ENCODE assay signal across 15 cellular contexts in genomic region chr3:132318451-132318850, GRCh38. TPM values are rescaled to one million over a fixed set of nuclear protein-coding genes. Genes with fewer than 3 reads are reported as not detected.
DNase-seq lines count a peak whose midpoint lies in the region; ATAC-seq and TF ChIP-seq lines count a peak whose summit lies in the region.
"Had no signal": no experiment of that assay in that cellular context is flagged by ENCODE, and none has a peak within 500 bp of the region (broad histone marks: within the 10 kb centered on the region; RNA-seq: fewer than 3 reads in every experiment).

No MANE protein-coding gene starts in this region.

- H3K36me3 ChIP-seq in RWPE2 (ENCODE audit: low read depth) = no peaks in the 10 kb centered on the region
- H3K36me3 ChIP-seq in smooth muscle cell (ENCODE audit: low read depth) = no peaks in the 10 kb centered on the region
- H3K36me3 ChIP-seq in SK-N-SH (replicated peaks in 1 of 2; ENCODE audit: control insufficient read depth in 1 of 2, insufficient read depth in 2 of 2, low read length in 1 of 2) = no peaks in the 10 kb centered on the region

- H2AFZ ChIP-seq in smooth muscle cell (ENCODE audit: low read depth) (peak overlapping the region; percentile 49), SK-N-SH (ENCODE audit: low read depth) (no peak overlapping the region)

- H3K27me3 ChIP-seq in RWPE2 (ENCODE audit: insufficient read depth, poor library complexity, severe bottlenecking) (no peaks in the 10 kb centered on the region), smooth muscle cell (ENCODE audit: low read depth) (no peaks in the 10 kb centered on the region), SK-N-SH (ENCODE audit: insufficient read depth) (no peaks in the 10 kb centered on the region; the same call in 1 of the 2 replicates)
- H3K27me3 ChIP-seq: testis had no signal

- no peak for TF ChIP-seq RAD21 in SK-N-SH (IDR thresholded peaks at IDR 0.05; ENCODE audit: low read length)

- H4K20me1 ChIP-seq in smooth muscle cell (ENCODE audit: low read depth) (no peaks in the 10 kb centered on the region), SK-N-SH (ENCODE audit: insufficient read depth) (no peaks in the 10 kb centered on the region)

- H3K4me1 ChIP-seq in RWPE2 (ENCODE audit: insufficient read depth, poor library complexity, severe bottlenecking) = peaks cover 20% of the 10 kb centered on the region
- H3K4me1 ChIP-seq in smooth muscle cell (ENCODE audit: low read depth) = peaks cover 19% of the 10 kb centered on the region
- peaks cover 3 to 4% of the 10 kb centered on the region in 2 experiments; a peak in 3 of 4 replicates for H3K4me1 ChIP-seq in SK-N-SH (ENCODE audit: control insufficient read depth in 1 of 2, insufficient read depth in 2 of 2, low read depth in 1 of 2, low read length in 1 of 2)

- DNase-seq in NCI-H1105 treated with DMSO at 0.1 percent for 48 hours (lab: John Stamatoyannopoulos, UW) = peak; percentile 48
- no peak for DNase-seq in NCI-H1105 (lab: John Stamatoyannopoulos, UW)
- DNase-seq in RWPE2 (ENCODE audit: low spot score) = no peak
- DNase-seq in fibroblast of pulmonary artery (ENCODE audit: low read depth) = peak; percentile 14
- no peak for DNase-seq in smooth muscle cell (lab: John Stamatoyannopoulos, UW; ENCODE audit: unreplicated experiment)
- no peak for DNase-seq in HK-2 (ENCODE audit: unreplicated experiment)
- no peak for DNase-seq in SK-N-SH
- DNase-seq: activated naive CD4-positive, alpha-beta T cell treated with anti-CD3 and anti-CD28 coated beads, Interleukin-2, amount 10 ng/mL, durations not matched to agents 7 days and 5 days; cortex of kidney; midbrain; NCI-H1436; right cardiac atrium; T-helper 2 cell; testis had no signal

- POLR2A ChIA-PET in SK-N-SH (lab: Yijun Ruan, JAX) = no interaction called here

- no peaks in the 10 kb centered on the region for H3K79me2 ChIP-seq in smooth muscle cell (ENCODE audit: low read depth)
- no peaks in the 10 kb centered on the region for H3K79me2 ChIP-seq in SK-N-SH (ENCODE audit: insufficient read depth)

- TF ChIP-seq CTCF in RWPE2 (IDR thresholded peaks at IDR 0.05; ENCODE audit: poor library complexity, severe bottlenecking) (no peak), fibroblast of pulmonary artery (IDR thresholded peaks at IDR 0.05; ENCODE audit: low read length, missing control alignments) (no peak), smooth muscle cell (IDR thresholded peaks at IDR 0.05; ENCODE audit: borderline replicate concordance, insufficient read depth, poor library complexity, severe bottlenecking) (no peak), SK-N-SH (IDR thresholded peaks at IDR 0.05) (no peak)

- WGBS in smooth muscle cell (ENCODE audit: low lambda C conversion rate) = 21% methylated on average over 1 of the region's 1 CpG
- 62% methylated on average over 1 of the region's 1 CpG for WGBS in SK-N-SH (ENCODE audit: low lambda C conversion rate)

- H3K4me3 ChIP-seq in RWPE2 (ENCODE audit: severe bottlenecking) = no peak overlapping the region
- H3K4me3 ChIP-seq in fibroblast of pulmonary artery (replicated peaks; ENCODE audit: low read depth, low read length) = no peak overlapping the region
- peak overlapping the region; percentile 38 for H3K4me3 ChIP-seq in smooth muscle cell
- H3K4me3 ChIP-seq in SK-N-SH (ENCODE audit: low read depth in 2 of 2, low read length in 1 of 2) = no peak overlapping the region
- H3K4me3 ChIP-seq: testis had no signal

- CTCF ChIA-PET in SK-N-SH (lab: Yijun Ruan, JAX) = interaction anchor here (0.8 to 3.7 kb wide), 5 partner anchors 10 to 62 kb away, joined by 3 to 26 read pairs (median 4); no protein-coding TSS in a partner anchor

- no peak for TF ChIP-seq EP300 in SK-N-SH (IDR thresholded peaks at IDR 0.05; ENCODE audit: borderline replicate concordance in 1 of 2, low read depth in 1 of 2, low read length in 1 of 2)

- H3K27ac ChIP-seq in RWPE2 (ENCODE audit: poor library complexity, severe bottlenecking) (peak overlapping the region; percentile 79), smooth muscle cell (ENCODE audit: low read depth) (peak overlapping the region; percentile 86), SK-N-SH (ENCODE audit: low read depth in 2 of 2, low read length in 1 of 2) (no peak overlapping the region)

- H3K9me3 ChIP-seq in RWPE2 (ENCODE audit: severe bottlenecking) = no peaks in the 10 kb centered on the region
- H3K9me3 ChIP-seq in smooth muscle cell (replicated peaks; ENCODE audit: low read depth) = no peaks in the 10 kb centered on the region
- no peaks in the 10 kb centered on the region for H3K9me3 ChIP-seq in SK-N-SH
- H3K9me3 ChIP-seq: testis had no signal

- no peaks in the 10 kb centered on the region for H3K9me2 ChIP-seq in SK-N-SH

- H3K9ac ChIP-seq in smooth muscle cell (ENCODE audit: low read depth) (peak overlapping the region; percentile 14), SK-N-SH (no peak overlapping the region)

- H3F3A ChIP-seq in smooth muscle cell (ENCODE audit: low read depth) = peaks cover 13% of the 10 kb centered on the region
- no peaks in the 10 kb centered on the region for H3F3A ChIP-seq in SK-N-SH (replicated peaks; ENCODE audit: insufficient read depth)

- H3K4me2 ChIP-seq in smooth muscle cell (peak overlapping the region; percentile 78), SK-N-SH (no peak overlapping the region)

- ATAC-seq in RWPE2 (ENCODE audit: low read depth) (peak; percentile 30; the same call in 2 of the 3 replicates), GM18498 (IDR thresholded peaks at IDR 0.05; ENCODE audit: unreplicated experiment) (no peak)

TF ChIP-seq in SK-N-SH, 30 proteins besides CTCF, POLR2A, EP300 and RAD21:
- TF ChIP-seq TCF12 (IDR thresholded peaks at IDR 0.05) (no peak), EZH2phosphoT487 (IDR thresholded peaks at IDR 0.05; ENCODE audit: borderline replicate concordance, low read depth) (no peak)

RNA-seq across cellular contexts. Expression of gene ACP3, which starts 1.2 kb away (rescaled TPM):
- total RNA-seq in smooth muscle cell = 32.5 and 36.6 TPM in 2 replicates
- polyA plus RNA-seq in smooth muscle cell = 27.0 and 35.8 TPM in 2 replicates
- polyA plus RNA-seq in SK-N-SH (2012; rRNA removed) = 0.19 and 0.30 TPM in 2 replicates
- 0.31 and 0.34 TPM in 2 replicates for polyA plus RNA-seq in SK-N-SH (2012; cell fraction: cytosol; rRNA removed)
- 0.12 and 0.17 TPM in 2 replicates for polyA plus RNA-seq in SK-N-SH (2012; cell fraction: nucleus; rRNA removed)

Comparison
In these comparisons a context has a peak if more than half of its experiments do, and no peak if none do; other contexts are left out.
1. DNase-seq: peak in NCI-H1105 treated with DMSO at 0.1 percent for 48 hours (single experiment) and fibroblast of pulmonary artery (single experiment); none in NCI-H1105 (single experiment), RWPE2 (single experiment), smooth muscle cell (single experiment), HK-2 (single experiment) and SK-N-SH (single experiment).
2. H3K27ac ChIP-seq: peak in RWPE2 (single experiment) and smooth muscle cell (single experiment); none in SK-N-SH (0 of 2).
3. RNA of gene ACP3, which starts 1.2 kb away (polyA plus RNA-seq): 27.0 to 35.8 TPM in smooth muscle cell; 0.12 to 0.34 TPM in SK-N-SH; every median in the first group is over 10 times any median in the second.